15 cellular contexts compared by ENCODE assay signal in the genomic region with DNA sequence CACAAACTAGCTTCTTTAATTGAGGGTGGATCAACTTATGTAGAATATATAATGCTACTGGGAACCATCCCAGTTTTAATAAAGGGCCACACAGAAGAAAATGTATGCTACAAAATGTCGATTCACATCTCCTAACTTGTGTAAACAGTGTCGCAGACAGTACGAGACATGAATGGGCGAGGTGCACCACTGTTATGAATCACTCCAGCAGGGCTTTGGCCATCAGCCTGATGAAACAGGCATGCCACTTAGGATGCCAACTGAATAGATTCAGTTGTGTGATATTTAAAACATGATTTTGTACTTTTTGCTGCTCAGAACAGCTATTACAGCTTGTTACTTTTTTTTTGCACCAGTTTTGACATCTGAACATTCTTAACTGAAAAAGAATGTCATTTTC.
DNase-seq lines count a peak whose midpoint lies in the region; ATAC-seq and TF ChIP-seq lines count a peak whose summit lies in the region.
"Had no signal": no experiment of that assay in that cellular context is flagged by ENCODE, and none has a peak within 500 bp of the region (broad histone marks: within the 10 kb centered on the region; RNA-seq: fewer than 3 reads in every experiment).

No MANE protein-coding gene starts in this region.

- peak overlapping the region; percentile 47 for H3K4me2 ChIP-seq in osteoblast (ENCODE audit: insufficient read depth, low read length)
- H3K4me2 ChIP-seq: KMS-11 had no signal

- H3K27ac Mint-ChIP-seq in Caco-2 (ENCODE audit: unreplicated experiment): no peak overlapping the region
- H3K27ac Mint-ChIP-seq in activated naive CD4-positive, alpha-beta T cell treated with anti-CD3 and anti-CD28 coated beads, Interleukin-2, amount 50 U/mL, for 72 hours: no peak overlapping the region
- H3K27ac Mint-ChIP-seq: CD4-positive, alpha-beta T cell; H9 had no signal

- H3K36me3 Mint-ChIP-seq in Caco-2 (ENCODE audit: insufficient read depth, unreplicated experiment): no peaks in the 10 kb centered on the region
- H3K36me3 Mint-ChIP-seq in activated naive CD4-positive, alpha-beta T cell treated with anti-CD3 and anti-CD28 coated beads, Interleukin-2, amount 50 U/mL, for 72 hours: no peaks in the 10 kb centered on the region

- CTCF ChIA-PET in Caco-2 (lab: Charles Lee): interaction anchor here (0.6 kb wide), 1 partner anchor 257 kb away, joined by 3 read pairs; no protein-coding TSS in a partner anchor

- no peak for ATAC-seq in activated naive CD4-positive, alpha-beta T cell treated with anti-CD3 and anti-CD28 coated beads, Interleukin-2, amount 50 U/mL, for 72 hours
- ATAC-seq: gastroesophageal sphincter had no signal

- no peak overlapping the region for H3K4me3 Mint-ChIP-seq in Caco-2 (ENCODE audit: unreplicated experiment)
- H3K4me3 Mint-ChIP-seq: CD4-positive, alpha-beta T cell; H9 had no signal

- H3K4me1 ChIP-seq in osteoblast (ENCODE audit: insufficient read depth, low read length) (peaks cover 29% of the 10 kb centered on the region), Caco-2 (0 out of 2 replicates have a peak, but pooled peaks cover 4% of the 10 kb centered on the region)
- H3K4me1 ChIP-seq: gastroesophageal sphincter had no signal

- H2AFZ ChIP-seq in osteoblast (ENCODE audit: low read length): peak overlapping the region; percentile 12

- H3K36me3 ChIP-seq in osteoblast (ENCODE audit: insufficient read depth, low read length) (no peaks in the 10 kb centered on the region), Caco-2 (ENCODE audit: control insufficient read depth, insufficient read depth, low read length) (no peaks in the 10 kb centered on the region)

- H3K9me3 ChIP-seq in osteoblast (ENCODE audit: low read depth, low read length): no peaks in the 10 kb centered on the region
- H3K9me3 ChIP-seq in Caco-2: no peaks in the 10 kb centered on the region
- H3K9me3 ChIP-seq: gastroesophageal sphincter, neutrophil had no signal

- no peaks in the 10 kb centered on the region for H3K27me3 Mint-ChIP-seq in Caco-2 (ENCODE audit: insufficient read depth, unreplicated experiment)
- H3K27me3 Mint-ChIP-seq: CD4-positive, alpha-beta T cell had no signal

- no peaks in the 10 kb centered on the region for H3K9me3 Mint-ChIP-seq in Caco-2 (ENCODE audit: unreplicated experiment)
- no peaks in the 10 kb centered on the region for H3K9me3 Mint-ChIP-seq in activated naive CD4-positive, alpha-beta T cell treated with anti-CD3 and anti-CD28 coated beads, Interleukin-2, amount 50 U/mL, for 72 hours
- H3K9me3 Mint-ChIP-seq: CD4-positive, alpha-beta T cell; H9 had no signal

- DNase-seq in DMS153 (lab: John Stamatoyannopoulos, UW) (peak; percentile 5), NCI-H460 (ENCODE audit: extremely low read depth, low read depth) (peak; percentile 61), epithelial cell of esophagus (ENCODE audit: low read depth) (peak; percentile 89), osteoblast (ENCODE audit: insufficient read length, low spot score, missing footprints) (no peak), Caco-2 (no peak), HuH-7.5 (ENCODE audit: low spot score) (no peak), GM13977 (ENCODE audit: low spot score) (no peak)
- DNase-seq in activated naive CD4-positive, alpha-beta T cell treated with anti-CD3 and anti-CD28 coated beads, Interleukin-2, amount 50 U/mL, for 72 hours (ENCODE audit: low spot score in 2 of 2): no peak
- DNase-seq: activated CD4-positive, CD25-positive, alpha-beta regulatory T cell treated with anti-CD3 and anti-CD28 coated beads, Interleukin-2, amount 50 U/mL, for 72 hours; CD4-positive, alpha-beta T cell; central memory CD4-positive, alpha-beta T cell; H9 had no signal

- H3K27me3 ChIP-seq in osteoblast (ENCODE audit: insufficient read depth, low read length): no peaks in the 10 kb centered on the region
- no peaks in the 10 kb centered on the region for H3K27me3 ChIP-seq in Caco-2 (replicated peaks; ENCODE audit: control insufficient read depth, insufficient read depth, low read length)
- H3K27me3 ChIP-seq: gastroesophageal sphincter, neutrophil had no signal

- in situ Hi-C loops in GM13977 (cut with MboI; ENCODE audit: low pct_unique_long_range_greater_than_20kb, low sequenced_read_pairs, unreplicated experiment): no loop called here

- BruUV-seq in Caco-2 (replicated peaks; lab: Mats Ljungman, UMichigan): no TSS peak

- peak overlapping the region; percentile 38 for H3K27ac ChIP-seq in osteoblast (ENCODE audit: low read depth, low read length)
- H3K27ac ChIP-seq: gastroesophageal sphincter, KMS-11, neutrophil had no signal

- H4K20me1 ChIP-seq in osteoblast (ENCODE audit: insufficient read depth, low read length): no peaks in the 10 kb centered on the region

- H3K4me1 Mint-ChIP-seq in Caco-2 (ENCODE audit: low read depth, unreplicated experiment): peaks cover 9% of the 10 kb centered on the region

- intact Hi-C loops in Caco-2 (cut with micrococcal nuclease; ENCODE audit: unreplicated experiment): no loop called here

- H3K79me2 ChIP-seq in osteoblast (ENCODE audit: insufficient read depth, low read length): no peaks in the 10 kb centered on the region

- POLR2A ChIA-PET in Caco-2 (lab: Charles Lee): no interaction called here

- no peak for TF ChIP-seq CTCF in epithelial cell of esophagus (IDR thresholded peaks at IDR 0.05; ENCODE audit: insufficient read depth, low read depth, low read length, missing control alignments)
- TF ChIP-seq CTCF in osteoblast (IDR thresholded peaks at IDR 0.05; ENCODE audit: extremely low read depth, low read depth, low read length): no peak
- no peak for TF ChIP-seq CTCF in Caco-2 (IDR thresholded peaks at IDR 0.05; ENCODE audit: insufficient read depth in 1 of 2, low read depth in 1 of 2, low read length in 1 of 2, severe bottlenecking in 1 of 2, unreplicated experiment in 1 of 2)
- TF ChIP-seq CTCF in GM13977 (IDR thresholded peaks at IDR 0.05; ENCODE audit: extremely low read depth, insufficient read depth, missing control alignments): no peak

- H3K4me3 ChIP-seq in epithelial cell of esophagus (ENCODE audit: low read length) (no peak overlapping the region), osteoblast (ENCODE audit: insufficient read depth, low read length) (peak overlapping the region; percentile 1), Caco-2 (ENCODE audit: low read depth, low read length) (no peak overlapping the region)
- H3K4me3 ChIP-seq: gastroesophageal sphincter had no signal

Comparison
In these comparisons a context has a peak if more than half of its experiments do, and no peak if none do; other contexts are left out.
1. DNase-seq: peak in DMS153 (single experiment), NCI-H460 (single experiment) and epithelial cell of esophagus (single experiment); none in osteoblast (single experiment), Caco-2 (0 of 2), activated naive CD4-positive, alpha-beta T cell treated with anti-CD3 and anti-CD28 coated beads, Interleukin-2, amount 50 U/mL, for 72 hours (0 of 2), HuH-7.5 (single experiment) and GM13977 (single experiment).